8 cellular contexts compared by ENCODE assay signal in genomic region chr13:102773441-102774209, GRCh38. TPM values are rescaled to one million over a fixed set of nuclear protein-coding genes. Genes with fewer than 3 reads are reported as not detected.
DNase-seq lines count a peak whose midpoint lies in the region; ATAC-seq and TF ChIP-seq lines count a peak whose summit lies in the region.

TEX30 (minus strand) TSS chr13:102773786; CDS start chr13:102770026, 3,760 bp downstream.

- DNase-seq in AG04450 (ENCODE audit: low read depth, low spot score) (peak; percentile 37), NCI-H2171 (lab: John Stamatoyannopoulos, UW) (peak; percentile 76), caudate nucleus (lab: John Stamatoyannopoulos, UW) (peak; percentile 2 to 90 (median 70)), inferior parietal cortex (ENCODE audit: extremely low spot score) (peak; percentile 78)
- peak; percentile 69 to 86 (median 76) for DNase-seq in activated CD4-positive, CD25-positive, alpha-beta regulatory T cell (lab: John Stamatoyannopoulos, UW)
- peak; percentile 71 to 73 for DNase-seq in stimulated activated CD4-positive, alpha-beta T cell treated with anti-CD3 and anti-CD28 coated beads, Interleukin-12 subunit alpha, Interleukin-12 subunit beta, amount 100 ng/mL, for 24 hours (ENCODE audit: low read depth in 2 of 2)

- no peak; the same call in 1 of the 2 replicates for TF ChIP-seq CTCF in AG04450 (IDR thresholded peaks at IDR 0.05; ENCODE audit: low read depth, low read length)

- H3K9me3 ChIP-seq in AG04450 (ENCODE audit: control insufficient read depth, insufficient read depth, low read length): peaks cover 5% of the 10 kb centered on the region; the same call in 1 of the 2 replicates

- POLR2A ChIA-PET in AG04450 (lab: Yijun Ruan, JAX): interaction anchor here (0.6 to 1.1 kb wide), 8 partner anchors 25 to 1577 kb away, joined by 3 to 9 read pairs (median 3); partner anchors contain the start of genes BIVM, ERCC5 and POGLUT2

- H3K27me3 ChIP-seq in AG04450 (ENCODE audit: control insufficient read depth, insufficient read depth, low read length): no peaks in the 10 kb centered on the region

- ATAC-seq in GM18868 (IDR thresholded peaks at IDR 0.05; ENCODE audit: unreplicated experiment) (peak; percentile 91), HG03097 (IDR thresholded peaks at IDR 0.05; ENCODE audit: low FRiP score, unreplicated experiment) (peak; percentile 89)

- peak within 1 kb of the TSS; percentile 83 for H3K4me3 ChIP-seq in AG04450 (ENCODE audit: low read depth, low read length)

- H3K27ac ChIP-seq in AG04450 (ENCODE audit: low read depth, low read length): peak within 1 kb of the TSS; percentile 75
- H3K27ac ChIP-seq in caudate nucleus (ENCODE audit: low read depth, low read length): peak within 1 kb of the TSS; percentile 80

- CTCF ChIA-PET in AG04450 (lab: Charles Lee): interaction anchor here (0.7 to 2.8 kb wide), 3 partner anchors 26 to 182 kb away, joined by 3 to 10 read pairs (median 4); no protein-coding TSS in a partner anchor

RNA-seq across cellular contexts. Expression of gene TEX30, which starts in this region (rescaled TPM):
- polyA plus RNA-seq in AG04450 (2011; rRNA removed): 9.0 and 13.0 TPM in 2 replicates
- polyA minus RNA-seq in AG04450 (2011; rRNA and poly(A)+ RNA removed): 1.5 and 1.7 TPM in 2 replicates

Comparison
In these comparisons a context has a peak if more than half of its experiments do, and no peak if none do; other contexts are left out.
1. Peak in every context shown above with its lines: DNase-seq, ATAC-seq, H3K4me3 ChIP-seq and H3K27ac ChIP-seq.